1 cellular context compared by ENCODE assay signal in the genomic region with DNA sequence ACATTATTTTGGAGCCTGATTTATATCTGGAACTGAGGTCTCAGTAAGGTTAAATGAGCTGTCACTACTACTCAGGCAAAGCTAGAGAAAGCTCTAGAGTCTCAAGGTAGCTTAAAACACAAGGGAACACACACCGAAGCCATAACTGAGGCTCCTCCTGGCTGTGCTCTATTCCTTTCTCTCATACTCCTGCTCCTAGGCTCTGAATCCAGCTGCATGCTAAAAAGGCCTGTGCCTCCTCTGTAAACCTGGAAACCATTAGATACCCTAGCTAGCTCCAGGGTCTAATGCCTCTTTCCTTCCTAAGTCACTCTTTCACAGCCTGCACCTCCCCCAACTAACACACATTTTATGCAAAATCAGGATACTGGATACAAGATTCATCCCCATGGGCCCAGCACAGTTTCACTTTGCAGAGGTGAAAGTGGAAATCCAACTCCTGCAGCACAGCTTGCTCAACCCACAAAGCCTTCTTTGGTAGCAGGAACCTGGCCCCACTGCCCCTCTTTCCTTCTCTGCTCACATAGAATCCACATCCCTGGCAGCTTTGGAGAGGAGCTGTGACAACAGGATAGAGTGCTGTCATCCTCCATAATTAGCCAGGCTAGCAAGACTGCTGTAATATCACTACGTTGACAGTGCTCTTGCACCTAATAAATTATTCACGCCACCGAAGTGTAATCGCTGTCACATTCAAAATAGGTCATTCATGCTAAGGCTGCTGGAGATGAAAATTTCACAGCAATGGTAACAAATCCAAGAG.
TF ChIP-seq lines count a peak whose summit lies in the region.

No MANE protein-coding gene starts in this region.

TF ChIP-seq in H1, 55 proteins besides CTCF, POLR2A, EP300 and RAD21:
- TF ChIP-seq JUN (IDR thresholded peaks at IDR 0.05; ENCODE audit: low read depth, low read length): no peak
- TF ChIP-seq SRF (IDR thresholded peaks at IDR 0.05; ENCODE audit: low read depth, low read length): no peak
- TF ChIP-seq POU5F1 (IDR thresholded peaks at IDR 0.05; ENCODE audit: low read depth, low read length): no peak
- TF ChIP-seq SIRT6 (IDR thresholded peaks at IDR 0.05; ENCODE audit: low read length): no peak
- TF ChIP-seq, protein P1, sequence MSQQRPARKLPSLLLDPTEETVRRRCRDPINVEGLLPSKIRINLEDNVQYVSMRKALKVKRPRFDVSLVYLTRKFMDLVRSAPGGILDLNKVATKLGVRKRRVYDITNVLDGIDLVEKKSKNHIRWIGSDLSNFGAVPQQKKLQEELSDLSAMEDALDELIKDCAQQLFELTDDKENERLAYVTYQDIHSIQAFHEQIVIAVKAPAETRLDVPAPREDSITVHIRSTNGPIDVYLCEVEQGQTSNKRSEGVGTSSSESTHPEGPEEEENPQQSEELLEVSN (IDR thresholded peaks at IDR 0.05): no peak
- no peak for TF ChIP-seq HDAC2 (IDR thresholded peaks at IDR 0.05; ENCODE audit: borderline replicate concordance in 1 of 2, low read depth in 2 of 2, low read length in 2 of 2)
- TF ChIP-seq SUZ12 (IDR thresholded peaks at IDR 0.05; ENCODE audit: low read length): no peak
- no peak for TF ChIP-seq SAP30 (IDR thresholded peaks at IDR 0.05; ENCODE audit: insufficient read depth, insufficient replicate concordance, low read length)
- no peak for TF ChIP-seq POLR2AphosphoS5 (IDR thresholded peaks at IDR 0.05; ENCODE audit: low read depth, low read length)
- TF ChIP-seq RBBP5 (IDR thresholded peaks at IDR 0.05; ENCODE audit: borderline replicate concordance, low read depth, low read length): no peak
- TF ChIP-seq, protein P2, sequence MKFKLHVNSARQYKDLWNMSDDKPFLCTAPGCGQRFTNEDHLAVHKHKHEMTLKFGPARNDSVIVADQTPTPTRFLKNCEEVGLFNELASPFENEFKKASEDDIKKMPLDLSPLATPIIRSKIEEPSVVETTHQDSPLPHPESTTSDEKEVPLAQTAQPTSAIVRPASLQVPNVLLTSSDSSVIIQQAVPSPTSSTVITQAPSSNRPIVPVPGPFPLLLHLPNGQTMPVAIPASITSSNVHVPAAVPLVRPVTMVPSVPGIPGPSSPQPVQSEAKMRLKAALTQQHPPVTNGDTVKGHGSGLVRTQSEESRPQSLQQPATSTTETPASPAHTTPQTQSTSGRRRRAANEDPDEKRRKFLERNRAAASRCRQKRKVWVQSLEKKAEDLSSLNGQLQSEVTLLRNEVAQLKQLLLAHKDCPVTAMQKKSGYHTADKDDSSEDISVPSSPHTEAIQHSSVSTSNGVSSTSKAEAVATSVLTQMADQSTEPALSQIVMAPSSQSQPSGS (IDR thresholded peaks at IDR 0.05; ENCODE audit: low read length): no peak
- TF ChIP-seq TCF12 (IDR thresholded peaks at IDR 0.05; ENCODE audit: low read depth, low read length): no peak
- TF ChIP-seq CREB1 (IDR thresholded peaks at IDR 0.05): no peak
- TF ChIP-seq, protein P3, sequence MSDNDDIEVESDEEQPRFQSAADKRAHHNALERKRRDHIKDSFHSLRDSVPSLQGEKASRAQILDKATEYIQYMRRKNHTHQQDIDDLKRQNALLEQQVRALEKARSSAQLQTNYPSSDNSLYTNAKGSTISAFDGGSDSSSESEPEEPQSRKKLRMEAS (IDR thresholded peaks at IDR 0.05): no peak
- TF ChIP-seq BRCA1 (IDR thresholded peaks at IDR 0.05; ENCODE audit: low read depth, low read length): no peak
- no peak for TF ChIP-seq CHD2 (IDR thresholded peaks at IDR 0.05; ENCODE audit: low read length)
- no peak for TF ChIP-seq GTF2F1 (IDR thresholded peaks at IDR 0.05; ENCODE audit: borderline replicate concordance, low read depth, low read length)
- no peak for TF ChIP-seq TAF7 (optimal IDR thresholded peaks at IDR 0.05; ENCODE audit: borderline replicate concordance, low read depth, low read length)
- TF ChIP-seq, protein P4, sequence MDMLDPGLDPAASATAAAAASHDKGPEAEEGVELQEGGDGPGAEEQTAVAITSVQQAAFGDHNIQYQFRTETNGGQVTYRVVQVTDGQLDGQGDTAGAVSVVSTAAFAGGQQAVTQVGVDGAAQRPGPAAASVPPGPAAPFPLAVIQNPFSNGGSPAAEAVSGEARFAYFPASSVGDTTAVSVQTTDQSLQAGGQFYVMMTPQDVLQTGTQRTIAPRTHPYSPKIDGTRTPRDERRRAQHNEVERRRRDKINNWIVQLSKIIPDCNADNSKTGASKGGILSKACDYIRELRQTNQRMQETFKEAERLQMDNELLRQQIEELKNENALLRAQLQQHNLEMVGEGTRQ (IDR thresholded peaks at IDR 0.05; ENCODE audit: low read length): no peak
- no peak for TF ChIP-seq CHD1 (IDR thresholded peaks at IDR 0.05; ENCODE audit: low read depth, low read length)
